8 cellular contexts compared by ENCODE assay signal in genomic region chr7:27130540-27131389, GRCh38. TPM values are rescaled to one million over a fixed set of nuclear protein-coding genes. Genes with fewer than 3 reads are reported as not detected.
DNase-seq lines count a peak whose midpoint lies in the region; ATAC-seq lines count a peak whose summit lies in the region.

HOXA4 (minus strand) TSS chr7:27130757; CDS start chr7:27130733, 24 bp downstream.

- DNase-seq in NCI-H748 (lab: John Stamatoyannopoulos, UW; ENCODE audit: unreplicated experiment) (peak; percentile 94), activated T-cell treated with anti-CD3 and anti-CD28 coated beads for 4 hours (peak; percentile 49)
- peak; percentile 89 for DNase-seq in natural killer cell treated with Interleukin-12 subunit alpha and Interleukin-12 subunit beta and Interleukin-15 and Interleukin-18, amount 100 ng/mL, for 72 hours (ENCODE audit: low spot score)
- DNase-seq in stimulated activated naive CD4-positive, alpha-beta T cell treated with Interleukin-2 at 50 U/mL for 16 hours (lab: John Stamatoyannopoulos, UW): peak; percentile 74

- H3K4me3 Mint-ChIP-seq in natural killer cell treated with Interleukin-12 subunit alpha and Interleukin-12 subunit beta and Interleukin-15 and Interleukin-18, amount 100 ng/mL, for 72 hours: no peak within 1 kb of the TSS

- ATAC-seq in GM21423 (IDR thresholded peaks at IDR 0.05; ENCODE audit: unreplicated experiment): peak; percentile 71
- ATAC-seq in esophagus mucosa: peak; percentile 99
- ATAC-seq in natural killer cell treated with Interleukin-12 subunit alpha and Interleukin-12 subunit beta and Interleukin-15 and Interleukin-18, amount 100 ng/mL, for 72 hours: peak; percentile 68 to 96
- ATAC-seq in GM18907 (IDR thresholded peaks at IDR 0.05; ENCODE audit: unreplicated experiment): no peak
- no peak for ATAC-seq in HG03135 (IDR thresholded peaks at IDR 0.05; ENCODE audit: unreplicated experiment)

- H3K9me3 Mint-ChIP-seq in natural killer cell treated with Interleukin-12 subunit alpha and Interleukin-12 subunit beta and Interleukin-15 and Interleukin-18, amount 100 ng/mL, for 72 hours: no peaks in the 10 kb centered on the region

- peaks cover 29 to 69% of the 10 kb centered on the region in 2 donors for H3K27me3 Mint-ChIP-seq in natural killer cell treated with Interleukin-12 subunit alpha and Interleukin-12 subunit beta and Interleukin-15 and Interleukin-18, amount 100 ng/mL, for 72 hours

- no peaks in the 10 kb centered on the region for H3K36me3 Mint-ChIP-seq in natural killer cell treated with Interleukin-12 subunit alpha and Interleukin-12 subunit beta and Interleukin-15 and Interleukin-18, amount 100 ng/mL, for 72 hours

- H3K27ac Mint-ChIP-seq in natural killer cell treated with Interleukin-12 subunit alpha and Interleukin-12 subunit beta and Interleukin-15 and Interleukin-18, amount 100 ng/mL, for 72 hours: no peak within 1 kb of the TSS

- peaks cover 18 to 19% of the 10 kb centered on the region in 2 donors for H3K4me1 Mint-ChIP-seq in natural killer cell treated with Interleukin-12 subunit alpha and Interleukin-12 subunit beta and Interleukin-15 and Interleukin-18, amount 100 ng/mL, for 72 hours (ENCODE audit: low read depth in 2 of 2)

RNA-seq across cellular contexts. Expression of gene HOXA4, which starts in this region (rescaled TPM):
- 5.5 TPM for total RNA-seq in esophagus mucosa
- under 1 TPM in 1 of 2 donors, not detected in 1; 0.55 TPM for total RNA-seq in natural killer cell treated with Interleukin-12 subunit alpha and Interleukin-12 subunit beta and Interleukin-15 and Interleukin-18, amount 100 ng/mL, for 72 hours

Comparison
In these comparisons a context has a peak if more than half of its experiments do, and no peak if none do; other contexts are left out.
1. Peak in DNase-seq and ATAC-seq in natural killer cell treated with Interleukin-12 subunit alpha and Interleukin-12 subunit beta and Interleukin-15 and Interleukin-18, amount 100 ng/mL, for 72 hours; RNA of the gene not detected or under 1 TPM.
2. ATAC-seq: peak in GM21423 (single experiment) and esophagus mucosa (single experiment); none in GM18907 (single experiment) and HG03135 (single experiment).
3. Peak in every context shown above with its lines, with median percentiles within 50 percentile points of each other: DNase-seq.